ENCODE assay signal across 9 cellular contexts in genomic region chr5:141757402-141757801, GRCh38.
A peak's percentile ranks its signal among the peaks of the same experiment; 100 is the strongest.
DNase-seq lines count a peak whose midpoint lies in the region; ATAC-seq and TF ChIP-seq lines count a peak whose summit lies in the region.
"Had no signal": no experiment of that assay in that cellular context is flagged by ENCODE, and none has a peak within 500 bp of the region (broad histone marks: within the 10 kb centered on the region; RNA-seq: fewer than 3 reads in every experiment).

No MANE protein-coding gene starts in this region.

- TF ChIP-seq EP300 in neural cell (conservative IDR thresholded peaks at IDR 0.05; ENCODE audit: poor library complexity, severe bottlenecking): no peak

- H3K27ac ChIP-seq in dorsolateral prefrontal cortex: peak overlapping the region in 39 of 59 donors; percentile 13 to 82 (median 66)
- H3K27ac ChIP-seq in neural cell (ENCODE audit: low read length): no peak overlapping the region

- H3F3A ChIP-seq in neural cell (ENCODE audit: insufficient read depth, low read length, poor library complexity, severe bottlenecking): no peaks in the 10 kb centered on the region

- no peaks in the 10 kb centered on the region for H3K9me2 ChIP-seq in neural cell (ENCODE audit: insufficient read depth, low read length)

- H4K20me1 ChIP-seq in neural cell (ENCODE audit: insufficient read depth): no peaks in the 10 kb centered on the region

- intact Hi-C loops in dorsolateral prefrontal cortex (cut with DNase I): loop anchor here in 1 of 2 donors (5.0 kb wide), 1 partner anchor 55 kb away; no protein-coding TSS in a partner anchor

- no peaks in the 10 kb centered on the region for H3K79me2 ChIP-seq in neural cell (replicated peaks; ENCODE audit: insufficient read depth, low read length)

- no peak overlapping the region for H3K4me2 ChIP-seq in neural cell (ENCODE audit: low read length)

- peak; percentile 58 for DNase-seq in EH (ENCODE audit: low read depth)
- peak; percentile 14 for DNase-seq in NCI-H146 (lab: John Stamatoyannopoulos, UW)
- peak in 2 of 10 donors; percentile 32 to 51 for DNase-seq in dorsolateral prefrontal cortex
- DNase-seq in NK-92 (lab: John Stamatoyannopoulos, UW; ENCODE audit: unreplicated experiment): no peak
- no peak for DNase-seq in foreskin melanocyte
- DNase-seq: NCI-H2029 treated with DMSO at 0.1 percent for 48 hours had no signal

- peak; percentile 23 for TF ChIP-seq RAD21 in neural cell (conservative IDR thresholded peaks at IDR 0.05)

- no peak overlapping the region for H3K9ac ChIP-seq in neural cell (ENCODE audit: low read length)

- no peaks in the 10 kb centered on the region for H3K9me3 ChIP-seq in neural cell (ENCODE audit: low read length)

- H2AFZ ChIP-seq in neural cell (ENCODE audit: low read depth, low read length): no peak overlapping the region

- no peak overlapping the region for H3K4me3 ChIP-seq in dorsolateral prefrontal cortex
- no peak overlapping the region for H3K4me3 ChIP-seq in neural cell (ENCODE audit: low read length)

- TF ChIP-seq CTCF in dorsolateral prefrontal cortex (IDR thresholded peaks at IDR 0.05 in 54 of 56, conservative IDR thresholded peaks at IDR 0.05 in 2 of 56; ENCODE audit: low read depth in 1 of 56, partially characterized antibody in 56 of 56) (peak in 52 of 56 donors; percentile 12 to 59 (median 44)), neural cell (IDR thresholded peaks at IDR 0.05; ENCODE audit: poor library complexity, severe bottlenecking) (peak; percentile 24)

- no peak for ATAC-seq in HG03025 (IDR thresholded peaks at IDR 0.05; ENCODE audit: low FRiP score, unreplicated experiment)
- ATAC-seq in GM21619 (IDR thresholded peaks at IDR 0.05; ENCODE audit: unreplicated experiment): no peak

- no peaks in the 10 kb centered on the region for H3K36me3 ChIP-seq in neural cell (ENCODE audit: insufficient read depth, low read length)

- H3K27me3 ChIP-seq in dorsolateral prefrontal cortex (peaks cover 0 to 2% (median 0%) of the 10 kb centered on the region in 45 donors), neural cell (ENCODE audit: insufficient read depth, low read depth, low read length) (peaks cover 26% of the 10 kb centered on the region)

TF ChIP-seq in neural cell, 6 proteins besides CTCF, POLR2A, EP300 and RAD21:
- TF ChIP-seq EZH2 (IDR thresholded peaks at IDR 0.05; ENCODE audit: borderline replicate concordance, insufficient read depth, low read length, poor library complexity, severe bottlenecking) (no peak), TAF1 (IDR thresholded peaks at IDR 0.05; ENCODE audit: low read depth) (no peak), POLR2AphosphoS5 (IDR thresholded peaks at IDR 0.05) (no peak), REST (IDR thresholded peaks at IDR 0.05; ENCODE audit: borderline replicate concordance) (no peak), MXI1 (conservative IDR thresholded peaks at IDR 0.05; ENCODE audit: poor library complexity, severe bottlenecking) (no peak), SMC3 (conservative IDR thresholded peaks at IDR 0.05; ENCODE audit: poor library complexity) (no peak)
TF ChIP-seq in neural cell: peak in this region for 0.

Comparison
In these comparisons a context has a peak if more than half of its experiments do, and no peak if none do; other contexts are left out.
1. DNase-seq: peak in EH (single experiment) and NCI-H146 (single experiment); none in NK-92 (single experiment) and foreskin melanocyte (single experiment).